In genomic region chr3:16247282-16248058, GRCh38 we compare ENCODE assay signal across 8 cellular contexts. TPM values are rescaled to one million over a fixed set of nuclear protein-coding genes. Genes with fewer than 3 reads are reported as not detected.
DNase-seq lines count a peak whose midpoint lies in the region; ATAC-seq and TF ChIP-seq lines count a peak whose summit lies in the region.

No MANE protein-coding gene starts in this region.

- H3K4me1 ChIP-seq in PC-3 (ENCODE audit: insufficient read depth, low read length), result peaks cover 25% of the 10 kb centered on the region
- H3K4me1 ChIP-seq in fibroblast of lung (ENCODE audit: control insufficient read depth, extremely low read depth, insufficient read depth, low read length), result peaks cover 10% of the 10 kb centered on the region

- H3K4me3 Mint-ChIP-seq in neural crest cell, result no peak overlapping the region

- H3K27me3 ChIP-seq in PC-3 (ENCODE audit: low read length), result no peaks in the 10 kb centered on the region
- no peaks in the 10 kb centered on the region for H3K27me3 ChIP-seq in fibroblast of lung (ENCODE audit: control insufficient read depth, insufficient read depth, low read length)

- peaks cover 4% of the 10 kb centered on the region for H3K4me1 Mint-ChIP-seq in neural crest cell

- POLR2A ChIA-PET in PC-3 (lab: Charles Lee; ENCODE audit: unreplicated experiment), result no interaction called here

- CTCF ChIA-PET in PC-3 (lab: Charles Lee), result interaction anchor here (0.6 to 1.2 kb wide), 4 partner anchors 11 to 610 kb away, joined by 3 to 13 read pairs (median 4); no protein-coding TSS in a partner anchor

- H3K9ac ChIP-seq in PC-3 (ENCODE audit: low read length) (no peak overlapping the region), fibroblast of lung (ENCODE audit: insufficient read depth, low read length) (no peak overlapping the region)

- no peaks in the 10 kb centered on the region for H3K36me3 ChIP-seq in PC-3 (ENCODE audit: low read depth, low read length)
- H3K36me3 ChIP-seq in fibroblast of lung (ENCODE audit: control insufficient read depth, insufficient read depth, low read length), result no peaks in the 10 kb centered on the region

- H3K9me3 Mint-ChIP-seq in neural crest cell, result no peaks in the 10 kb centered on the region

- TF ChIP-seq CTCF in PC-3 (conservative IDR thresholded peaks at IDR 0.05; ENCODE audit: low read depth, low read length) (peak; percentile 98), fibroblast of lung (conservative IDR thresholded peaks at IDR 0.05 in 1 of 2, IDR thresholded peaks at IDR 0.05 in 1 of 2; ENCODE audit: low read depth in 1 of 2, low read length in 2 of 2) (peak; percentile 81 to 95), neural crest cell (conservative IDR thresholded peaks at IDR 0.05) (peak; percentile 97)

- intact Hi-C loops in PC-3 (cut with micrococcal nuclease), result loop anchor here (1.0 to 10.0 kb wide), 5 partner anchors 43 to 613 kb away; no protein-coding TSS in a partner anchor

- H3K79me2 ChIP-seq in PC-3 (ENCODE audit: low read length), result no peaks in the 10 kb centered on the region
- H3K79me2 ChIP-seq in fibroblast of lung (ENCODE audit: control insufficient read depth, insufficient read depth, low read length), result no peaks in the 10 kb centered on the region

- H3F3A ChIP-seq in PC-3 (ENCODE audit: low read length, unreplicated experiment), result no peaks in the 10 kb centered on the region

- TF ChIP-seq EP300 in Ishikawa (IDR thresholded peaks at IDR 0.05; ENCODE audit: borderline replicate concordance), result no peak

- peak; percentile 37 for DNase-seq in DMS79 treated with DMSO at 0.1 percent for 48 hours (lab: John Stamatoyannopoulos, UW)
- peak; percentile 93 for DNase-seq in PC-3
- DNase-seq in activated T-cell treated with anti-CD3 and anti-CD28 coated beads, Interleukin-2, amount 50 U/mL, for 1 hour, result peak; percentile 70
- peak; percentile 72 to 87 for DNase-seq in fibroblast of lung (ENCODE audit: low read depth in 2 of 2)
- peak; percentile 81 for DNase-seq in neural crest cell (ENCODE audit: low read depth, low spot score)
- DNase-seq in stimulated activated naive CD8-positive, alpha-beta T cell treated with anti-CD3 and anti-CD28 coated beads, Interleukin-15, Interleukin-2, amounts not matched to agents 100 U/mL and 50 U/mL, for 24 hours, result peak; percentile 79

- H3K27me3 Mint-ChIP-seq in neural crest cell (ENCODE audit: low read depth), result no peaks in the 10 kb centered on the region

- H3K4me2 ChIP-seq in PC-3 (ENCODE audit: low read length), result peak overlapping the region; percentile 69
- no peak overlapping the region for H3K4me2 ChIP-seq in fibroblast of lung (ENCODE audit: extremely low read depth, insufficient read depth, low read length)

- no peaks in the 10 kb centered on the region for H4K20me1 ChIP-seq in PC-3 (ENCODE audit: low read length)
- H4K20me1 ChIP-seq in fibroblast of lung (ENCODE audit: control insufficient read depth, extremely low read depth, insufficient read depth, low read length), result no peaks in the 10 kb centered on the region

- H3K4me3 ChIP-seq in PC-3 (ENCODE audit: low read length), result peak overlapping the region; percentile 33; the same call in 1 of the 2 replicates
- no peak overlapping the region for H3K4me3 ChIP-seq in fibroblast of lung (replicated peaks in 1 of 4; ENCODE audit: control extremely low read depth in 1 of 4, insufficient read depth in 1 of 4, low read depth in 3 of 4, low read length in 4 of 4)

- H3K9me2 ChIP-seq in PC-3 (replicated peaks; ENCODE audit: low read length), result no peaks in the 10 kb centered on the region

- ATAC-seq in GM21576 (IDR thresholded peaks at IDR 0.05; ENCODE audit: unreplicated experiment) (peak; percentile 79), PC-3 (peak; percentile 87)
- ATAC-seq in stimulated activated naive CD8-positive, alpha-beta T cell treated with anti-CD3 and anti-CD28 coated beads, Interleukin-15, Interleukin-2, amounts not matched to agents 100 U/mL and 50 U/mL, for 24 hours, result peak; percentile 78

- H3K9me3 ChIP-seq in PC-3 (ENCODE audit: low read length), result no peaks in the 10 kb centered on the region
- no peaks in the 10 kb centered on the region for H3K9me3 ChIP-seq in fibroblast of lung (ENCODE audit: control insufficient read depth, insufficient read depth, low read depth, low read length)

- H2AFZ ChIP-seq in PC-3 (ENCODE audit: low read length) (peak overlapping the region; percentile 84), fibroblast of lung (ENCODE audit: low read length) (peak overlapping the region; percentile 68)

- no peaks in the 10 kb centered on the region for H3K36me3 Mint-ChIP-seq in neural crest cell (ENCODE audit: low read depth)

- no TSS peak for BruUV-seq in PC-3 (replicated peaks; lab: Mats Ljungman, UMichigan)

- H3K27ac ChIP-seq in PC-3 (ENCODE audit: low read length) (no peak overlapping the region), fibroblast of lung (ENCODE audit: insufficient read depth, low read length) (no peak overlapping the region)

- TF ChIP-seq RAD21 in Ishikawa (IDR thresholded peaks at IDR 0.05; ENCODE audit: low read depth), result peak; percentile 96

- H3K27ac Mint-ChIP-seq in neural crest cell (ENCODE audit: unreplicated experiment), result no peak overlapping the region

TF ChIP-seq in Ishikawa, 13 proteins besides CTCF, POLR2A, EP300 and RAD21:
- TF ChIP-seq NFIC (IDR thresholded peaks at IDR 0.05) (no peak), TAF1 (IDR thresholded peaks at IDR 0.05; ENCODE audit: low read depth) (no peak), EGR1 (IDR thresholded peaks at IDR 0.05) (no peak), FOXM1 (IDR thresholded peaks at IDR 0.05; ENCODE audit: borderline replicate concordance, low read depth) (no peak), REST (IDR thresholded peaks at IDR 0.05; ENCODE audit: low read depth) (no peak), ZBTB7A (IDR thresholded peaks at IDR 0.05; ENCODE audit: low read depth) (no peak), TCF12 (IDR thresholded peaks at IDR 0.05; ENCODE audit: low read depth) (no peak), CREB1 (IDR thresholded peaks at IDR 0.05; ENCODE audit: low read depth) (no peak), CEBPB (IDR thresholded peaks at IDR 0.05) (no peak), TEAD4 (IDR thresholded peaks at IDR 0.05) (no peak), YY1 (IDR thresholded peaks at IDR 0.05; ENCODE audit: low read depth) (no peak)
- TF ChIP-seq, protein P1, sequence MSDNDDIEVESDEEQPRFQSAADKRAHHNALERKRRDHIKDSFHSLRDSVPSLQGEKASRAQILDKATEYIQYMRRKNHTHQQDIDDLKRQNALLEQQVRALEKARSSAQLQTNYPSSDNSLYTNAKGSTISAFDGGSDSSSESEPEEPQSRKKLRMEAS (IDR thresholded peaks at IDR 0.05), result no peak
- TF ChIP-seq, protein P2, sequence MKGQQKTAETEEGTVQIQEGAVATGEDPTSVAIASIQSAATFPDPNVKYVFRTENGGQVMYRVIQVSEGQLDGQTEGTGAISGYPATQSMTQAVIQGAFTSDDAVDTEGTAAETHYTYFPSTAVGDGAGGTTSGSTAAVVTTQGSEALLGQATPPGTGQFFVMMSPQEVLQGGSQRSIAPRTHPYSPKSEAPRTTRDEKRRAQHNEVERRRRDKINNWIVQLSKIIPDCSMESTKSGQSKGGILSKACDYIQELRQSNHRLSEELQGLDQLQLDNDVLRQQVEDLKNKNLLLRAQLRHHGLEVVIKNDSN (IDR thresholded peaks at IDR 0.05), result no peak

RNA-seq across cellular contexts. Expression of gene DPH3, which starts 17.3 kb away (rescaled TPM):
- 8.1 and 10.2 TPM in 2 replicates for total RNA-seq in PC-3 (2014; rRNA removed)
- total RNA-seq in fibroblast of lung, result 23.6 and 28.2 TPM in 2 replicates
- 22.6 and 28.1 TPM in 2 replicates for polyA plus RNA-seq in fibroblast of lung
- 25.7 and 29.3 TPM in 2 replicates for polyA plus RNA-seq in fibroblast of lung (2012)
- polyA minus RNA-seq in fibroblast of lung (ENCODE audit: low replicate concordance), result 4.7 and 6.1 TPM in 2 replicates
- 31.9 and 32.1 TPM in 2 replicates for total RNA-seq in neural crest cell

RNA-seq across cellular contexts. Expression of gene OXNAD1, which starts 17.5 kb away (rescaled TPM):
- 17.6 and 20.5 TPM in 2 replicates for total RNA-seq in PC-3 (2014; rRNA removed)
- total RNA-seq in fibroblast of lung, result 7.4 and 10.4 TPM in 2 replicates
- polyA plus RNA-seq in fibroblast of lung, result 6.4 and 7.8 TPM in 2 replicates
- 4.0 and 5.4 TPM in 2 replicates for polyA plus RNA-seq in fibroblast of lung (2012)
- polyA minus RNA-seq in fibroblast of lung (ENCODE audit: low replicate concordance), result 0.94 and 7.4 TPM in 2 replicates
- total RNA-seq in neural crest cell, result 17.0 and 17.4 TPM in 2 replicates

Comparison
In these comparisons a context has a peak if more than half of its experiments do, and no peak if none do; other contexts are left out.
1. DNase-seq: peak in every context shown above with its lines; median percentile 93 in PC-3; 81 in neural crest cell; 80 in fibroblast of lung; 79 in stimulated activated naive CD8-positive, alpha-beta T cell treated with anti-CD3 and anti-CD28 coated beads, Interleukin-15, Interleukin-2, amounts not matched to agents 100 U/mL and 50 U/mL, for 24 hours; 70 in activated T-cell treated with anti-CD3 and anti-CD28 coated beads, Interleukin-2, amount 50 U/mL, for 1 hour; 37 in DMS79 treated with DMSO at 0.1 percent for 48 hours.